In the genomic region with DNA sequence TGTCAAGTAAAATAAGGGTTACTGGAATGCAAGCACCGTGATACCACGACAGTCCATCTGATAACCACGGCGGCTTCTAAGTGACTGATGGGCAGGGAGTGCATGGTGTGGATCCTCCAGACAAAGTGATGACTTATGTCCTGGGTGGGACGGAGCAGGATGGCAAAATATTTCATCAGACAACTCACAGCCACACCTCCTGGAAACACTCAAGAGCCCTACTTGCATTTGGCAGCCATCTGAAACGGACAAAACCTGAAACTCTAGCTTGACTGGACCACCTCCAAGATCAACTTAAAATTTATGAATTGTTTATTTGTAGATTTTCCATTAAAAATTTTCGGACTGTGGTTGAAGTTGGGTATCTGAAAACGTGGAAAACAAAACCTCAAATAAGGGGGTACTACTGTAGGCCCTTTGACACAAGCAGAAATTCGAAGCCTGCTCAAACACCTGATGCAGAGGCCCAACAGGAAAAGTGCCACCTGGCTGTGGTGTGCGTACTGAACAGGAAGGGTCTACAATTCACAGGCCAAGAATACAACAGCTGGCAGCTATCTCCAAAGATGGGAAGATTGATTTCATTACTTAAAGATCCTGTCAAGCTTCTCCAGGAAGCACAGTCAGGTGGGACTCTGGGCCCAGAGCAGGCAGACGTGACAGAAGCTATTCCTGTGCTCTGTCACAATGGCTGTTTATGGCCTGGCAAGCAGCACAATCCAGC, we compare ENCODE assay signal across 1 cellular context.
A peak's percentile ranks its signal among the peaks of the same experiment; 100 is the strongest.
TF ChIP-seq lines count a peak whose summit lies in the region.

No MANE protein-coding gene starts in this region.

TF ChIP-seq in K562, 482 proteins besides CTCF, POLR2A, EP300 and RAD21 (continued from another document and continues in another):
- TF ChIP-seq, protein P1, sequence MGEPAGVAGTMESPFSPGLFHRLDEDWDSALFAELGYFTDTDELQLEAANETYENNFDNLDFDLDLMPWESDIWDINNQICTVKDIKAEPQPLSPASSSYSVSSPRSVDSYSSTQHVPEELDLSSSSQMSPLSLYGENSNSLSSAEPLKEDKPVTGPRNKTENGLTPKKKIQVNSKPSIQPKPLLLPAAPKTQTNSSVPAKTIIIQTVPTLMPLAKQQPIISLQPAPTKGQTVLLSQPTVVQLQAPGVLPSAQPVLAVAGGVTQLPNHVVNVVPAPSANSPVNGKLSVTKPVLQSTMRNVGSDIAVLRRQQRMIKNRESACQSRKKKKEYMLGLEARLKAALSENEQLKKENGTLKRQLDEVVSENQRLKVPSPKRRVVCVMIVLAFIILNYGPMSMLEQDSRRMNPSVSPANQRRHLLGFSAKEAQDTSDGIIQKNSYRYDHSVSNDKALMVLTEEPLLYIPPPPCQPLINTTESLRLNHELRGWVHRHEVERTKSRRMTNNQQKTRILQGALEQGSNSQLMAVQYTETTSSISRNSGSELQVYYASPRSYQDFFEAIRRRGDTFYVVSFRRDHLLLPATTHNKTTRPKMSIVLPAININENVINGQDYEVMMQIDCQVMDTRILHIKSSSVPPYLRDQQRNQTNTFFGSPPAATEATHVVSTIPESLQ (CRISPR knock-in tag; IDR thresholded peaks at IDR 0.05): no peak
- TF ChIP-seq FOS (IDR thresholded peaks at IDR 0.05; ENCODE audit: extremely low read depth, insufficient read length): no peak
- TF ChIP-seq BRF1 (IDR thresholded peaks at IDR 0.05; ENCODE audit: borderline replicate concordance, extremely low read depth, insufficient read length): no peak
- TF ChIP-seq CREBBP (IDR thresholded peaks at IDR 0.05; ENCODE audit: low read depth, low read length): no peak
- TF ChIP-seq, protein P2, sequence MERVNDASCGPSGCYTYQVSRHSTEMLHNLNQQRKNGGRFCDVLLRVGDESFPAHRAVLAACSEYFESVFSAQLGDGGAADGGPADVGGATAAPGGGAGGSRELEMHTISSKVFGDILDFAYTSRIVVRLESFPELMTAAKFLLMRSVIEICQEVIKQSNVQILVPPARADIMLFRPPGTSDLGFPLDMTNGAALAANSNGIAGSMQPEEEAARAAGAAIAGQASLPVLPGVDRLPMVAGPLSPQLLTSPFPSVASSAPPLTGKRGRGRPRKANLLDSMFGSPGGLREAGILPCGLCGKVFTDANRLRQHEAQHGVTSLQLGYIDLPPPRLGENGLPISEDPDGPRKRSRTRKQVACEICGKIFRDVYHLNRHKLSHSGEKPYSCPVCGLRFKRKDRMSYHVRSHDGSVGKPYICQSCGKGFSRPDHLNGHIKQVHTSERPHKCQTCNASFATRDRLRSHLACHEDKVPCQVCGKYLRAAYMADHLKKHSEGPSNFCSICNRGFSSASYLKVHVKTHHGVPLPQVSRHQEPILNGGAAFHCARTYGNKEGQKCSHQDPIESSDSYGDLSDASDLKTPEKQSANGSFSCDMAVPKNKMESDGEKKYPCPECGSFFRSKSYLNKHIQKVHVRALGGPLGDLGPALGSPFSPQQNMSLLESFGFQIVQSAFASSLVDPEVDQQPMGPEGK (CRISPR knock-in tag; IDR thresholded peaks at IDR 0.05; ENCODE audit: borderline replicate concordance): no peak
- no peak for TF ChIP-seq NELFE (IDR thresholded peaks at IDR 0.05; ENCODE audit: insufficient read depth, insufficient read length)
- no peak for TF ChIP-seq PURB (CRISPR knock-in tag; IDR thresholded peaks at IDR 0.05; ENCODE audit: low read depth)
- TF ChIP-seq GTF2E2 (tag; IDR thresholded peaks at IDR 0.05): peak; percentile 37; the same call in 1 of the 2 replicates
- no peak for TF ChIP-seq SP1 (CRISPR knock-in tag; IDR thresholded peaks at IDR 0.05)
- no peak for TF ChIP-seq ZNF561 (CRISPR knock-in tag; conservative IDR thresholded peaks at IDR 0.05)
- no peak for TF ChIP-seq CREB1 (IDR thresholded peaks at IDR 0.05)
- no peak for TF ChIP-seq CREB1 (CRISPR knock-in tag; IDR thresholded peaks at IDR 0.05)
- 0 out of 2 replicates have a peak, but pooled peaks have one; percentile 32 for TF ChIP-seq EP400 (IDR thresholded peaks at IDR 0.05)
- TF ChIP-seq BHLHE40 (IDR thresholded peaks at IDR 0.05; ENCODE audit: low read length): no peak
- TF ChIP-seq, protein P3, sequence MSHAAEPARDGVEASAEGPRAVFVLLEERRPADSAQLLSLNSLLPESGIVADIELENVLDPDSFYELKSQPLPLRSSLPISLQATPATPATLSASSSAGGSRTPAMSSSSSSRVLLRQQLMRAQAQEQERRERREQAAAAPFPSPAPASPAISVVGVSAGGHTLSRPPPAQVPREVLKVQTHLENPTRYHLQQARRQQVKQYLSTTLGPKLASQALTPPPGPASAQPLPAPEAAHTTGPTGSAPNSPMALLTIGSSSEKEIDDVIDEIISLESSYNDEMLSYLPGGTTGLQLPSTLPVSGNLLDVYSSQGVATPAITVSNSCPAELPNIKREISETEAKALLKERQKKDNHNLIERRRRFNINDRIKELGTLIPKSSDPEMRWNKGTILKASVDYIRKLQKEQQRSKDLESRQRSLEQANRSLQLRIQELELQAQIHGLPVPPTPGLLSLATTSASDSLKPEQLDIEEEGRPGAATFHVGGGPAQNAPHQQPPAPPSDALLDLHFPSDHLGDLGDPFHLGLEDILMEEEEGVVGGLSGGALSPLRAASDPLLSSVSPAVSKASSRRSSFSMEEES (CRISPR knock-in tag; IDR thresholded peaks at IDR 0.05): no peak
- TF ChIP-seq GTF2F1 (IDR thresholded peaks at IDR 0.05; ENCODE audit: low read depth, low read length): no peak
- TF ChIP-seq HDAC3 (IDR thresholded peaks at IDR 0.05; ENCODE audit: borderline replicate concordance, partially characterized antibody): no peak
- no peak for TF ChIP-seq ESRRB (CRISPR knock-in tag; IDR thresholded peaks at IDR 0.05; ENCODE audit: borderline replicate concordance)
- TF ChIP-seq MED1 (CRISPR knock-in tag; IDR thresholded peaks at IDR 0.05; ENCODE audit: borderline replicate concordance): no peak
- TF ChIP-seq ZNF3 (CRISPR knock-in tag; IDR thresholded peaks at IDR 0.05): no peak
- 0 out of 2 replicates have a peak, but pooled peaks have one; percentile 42 for TF ChIP-seq SMAD3 (CRISPR knock-in tag; conservative IDR thresholded peaks at IDR 0.05)
- TF ChIP-seq KAT2B (IDR thresholded peaks at IDR 0.05; ENCODE audit: low read depth, low read length): no peak
- peak; percentile 80; the same call in 1 of the 2 replicates for TF ChIP-seq CXXC5 (CRISPR knock-in tag; IDR thresholded peaks at IDR 0.05)
- no peak for TF ChIP-seq SLC30A9 (CRISPR knock-in tag; IDR thresholded peaks at IDR 0.05)
- TF ChIP-seq ZNF79 (CRISPR knock-in tag; IDR thresholded peaks at IDR 0.05; ENCODE audit: low read depth): no peak
- no peak for TF ChIP-seq NFIX (CRISPR knock-in tag; IDR thresholded peaks at IDR 0.05; ENCODE audit: low read depth)
- TF ChIP-seq TFAM (CRISPR knock-in tag; conservative IDR thresholded peaks at IDR 0.05): no peak
- TF ChIP-seq TEAD1 (CRISPR knock-in tag; IDR thresholded peaks at IDR 0.05): peak in 1 of 2 experiments; percentile 52; a peak in 1 of 4 replicates
- TF ChIP-seq, protein P4, sequence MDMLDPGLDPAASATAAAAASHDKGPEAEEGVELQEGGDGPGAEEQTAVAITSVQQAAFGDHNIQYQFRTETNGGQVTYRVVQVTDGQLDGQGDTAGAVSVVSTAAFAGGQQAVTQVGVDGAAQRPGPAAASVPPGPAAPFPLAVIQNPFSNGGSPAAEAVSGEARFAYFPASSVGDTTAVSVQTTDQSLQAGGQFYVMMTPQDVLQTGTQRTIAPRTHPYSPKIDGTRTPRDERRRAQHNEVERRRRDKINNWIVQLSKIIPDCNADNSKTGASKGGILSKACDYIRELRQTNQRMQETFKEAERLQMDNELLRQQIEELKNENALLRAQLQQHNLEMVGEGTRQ (CRISPR knock-in tag; IDR thresholded peaks at IDR 0.05): no peak
- no peak for TF ChIP-seq SRSF9 (IDR thresholded peaks at IDR 0.05; ENCODE audit: borderline replicate concordance, low read depth, low read length)
- TF ChIP-seq CHD1 (IDR thresholded peaks at IDR 0.05; ENCODE audit: low read length): no peak
- TF ChIP-seq GATAD2A (IDR thresholded peaks at IDR 0.05): no peak
- TF ChIP-seq LEF1 (IDR thresholded peaks at IDR 0.05): no peak
- no peak for TF ChIP-seq ZBTB8A (IDR thresholded peaks at IDR 0.05; ENCODE audit: partially characterized antibody)
- peak; percentile 87 for TF ChIP-seq ZNF175 (CRISPR knock-in tag; IDR thresholded peaks at IDR 0.05; ENCODE audit: low read depth)
- TF ChIP-seq, protein P5, sequence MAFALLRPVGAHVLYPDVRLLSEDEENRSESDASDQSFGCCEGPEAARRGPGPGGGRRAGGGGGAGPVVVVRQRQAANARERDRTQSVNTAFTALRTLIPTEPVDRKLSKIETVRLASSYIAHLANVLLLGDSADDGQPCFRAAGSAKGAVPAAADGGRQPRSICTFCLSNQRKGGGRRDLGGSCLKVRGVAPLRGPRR (CRISPR knock-in tag; IDR thresholded peaks at IDR 0.05): no peak
- TF ChIP-seq, protein P6, sequence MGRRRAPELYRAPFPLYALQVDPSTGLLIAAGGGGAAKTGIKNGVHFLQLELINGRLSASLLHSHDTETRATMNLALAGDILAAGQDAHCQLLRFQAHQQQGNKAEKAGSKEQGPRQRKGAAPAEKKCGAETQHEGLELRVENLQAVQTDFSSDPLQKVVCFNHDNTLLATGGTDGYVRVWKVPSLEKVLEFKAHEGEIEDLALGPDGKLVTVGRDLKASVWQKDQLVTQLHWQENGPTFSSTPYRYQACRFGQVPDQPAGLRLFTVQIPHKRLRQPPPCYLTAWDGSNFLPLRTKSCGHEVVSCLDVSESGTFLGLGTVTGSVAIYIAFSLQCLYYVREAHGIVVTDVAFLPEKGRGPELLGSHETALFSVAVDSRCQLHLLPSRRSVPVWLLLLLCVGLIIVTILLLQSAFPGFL (CRISPR knock-in tag; IDR thresholded peaks at IDR 0.05): no peak
- TF ChIP-seq, protein P7, sequence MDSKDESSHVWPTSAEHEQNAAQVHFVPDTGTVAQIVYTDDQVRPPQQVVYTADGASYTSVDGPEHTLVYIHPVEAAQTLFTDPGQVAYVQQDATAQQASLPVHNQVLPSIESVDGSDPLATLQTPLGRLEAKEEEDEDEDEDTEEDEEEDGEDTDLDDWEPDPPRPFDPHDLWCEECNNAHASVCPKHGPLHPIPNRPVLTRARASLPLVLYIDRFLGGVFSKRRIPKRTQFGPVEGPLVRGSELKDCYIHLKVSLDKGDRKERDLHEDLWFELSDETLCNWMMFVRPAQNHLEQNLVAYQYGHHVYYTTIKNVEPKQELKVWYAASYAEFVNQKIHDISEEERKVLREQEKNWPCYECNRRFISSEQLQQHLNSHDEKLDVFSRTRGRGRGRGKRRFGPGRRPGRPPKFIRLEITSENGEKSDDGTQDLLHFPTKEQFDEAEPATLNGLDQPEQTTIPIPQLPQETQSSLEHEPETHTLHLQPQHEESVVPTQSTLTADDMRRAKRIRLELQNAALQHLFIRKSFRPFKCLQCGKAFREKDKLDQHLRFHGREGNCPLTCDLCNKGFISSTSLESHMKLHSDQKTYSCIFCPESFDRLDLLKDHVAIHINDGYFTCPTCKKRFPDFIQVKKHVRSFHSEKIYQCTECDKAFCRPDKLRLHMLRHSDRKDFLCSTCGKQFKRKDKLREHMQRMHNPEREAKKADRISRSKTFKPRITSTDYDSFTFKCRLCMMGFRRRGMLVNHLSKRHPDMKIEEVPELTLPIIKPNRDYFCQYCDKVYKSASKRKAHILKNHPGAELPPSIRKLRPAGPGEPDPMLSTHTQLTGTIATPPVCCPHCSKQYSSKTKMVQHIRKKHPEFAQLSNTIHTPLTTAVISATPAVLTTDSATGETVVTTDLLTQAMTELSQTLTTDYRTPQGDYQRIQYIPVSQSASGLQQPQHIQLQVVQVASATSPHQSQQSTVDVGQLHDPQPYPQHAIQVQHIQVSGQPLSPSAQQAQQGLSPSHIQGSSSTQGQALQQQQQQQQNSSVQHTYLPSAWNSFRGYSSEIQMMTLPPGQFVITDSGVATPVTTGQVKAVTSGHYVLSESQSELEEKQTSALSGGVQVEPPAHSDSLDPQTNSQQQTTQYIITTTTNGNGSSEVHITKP (IDR thresholded peaks at IDR 0.05; ENCODE audit: partially characterized antibody): no peak
- no peak for TF ChIP-seq SRSF3 (IDR thresholded peaks at IDR 0.05; ENCODE audit: insufficient read depth, low read length)
- no peak for TF ChIP-seq SMAD2 (IDR thresholded peaks at IDR 0.05; ENCODE audit: low read depth, low read length)
- no peak for TF ChIP-seq RBM22 (IDR thresholded peaks at IDR 0.05; ENCODE audit: low read depth, low read length, poor library complexity, severe bottlenecking)
- TF ChIP-seq, protein P8, sequence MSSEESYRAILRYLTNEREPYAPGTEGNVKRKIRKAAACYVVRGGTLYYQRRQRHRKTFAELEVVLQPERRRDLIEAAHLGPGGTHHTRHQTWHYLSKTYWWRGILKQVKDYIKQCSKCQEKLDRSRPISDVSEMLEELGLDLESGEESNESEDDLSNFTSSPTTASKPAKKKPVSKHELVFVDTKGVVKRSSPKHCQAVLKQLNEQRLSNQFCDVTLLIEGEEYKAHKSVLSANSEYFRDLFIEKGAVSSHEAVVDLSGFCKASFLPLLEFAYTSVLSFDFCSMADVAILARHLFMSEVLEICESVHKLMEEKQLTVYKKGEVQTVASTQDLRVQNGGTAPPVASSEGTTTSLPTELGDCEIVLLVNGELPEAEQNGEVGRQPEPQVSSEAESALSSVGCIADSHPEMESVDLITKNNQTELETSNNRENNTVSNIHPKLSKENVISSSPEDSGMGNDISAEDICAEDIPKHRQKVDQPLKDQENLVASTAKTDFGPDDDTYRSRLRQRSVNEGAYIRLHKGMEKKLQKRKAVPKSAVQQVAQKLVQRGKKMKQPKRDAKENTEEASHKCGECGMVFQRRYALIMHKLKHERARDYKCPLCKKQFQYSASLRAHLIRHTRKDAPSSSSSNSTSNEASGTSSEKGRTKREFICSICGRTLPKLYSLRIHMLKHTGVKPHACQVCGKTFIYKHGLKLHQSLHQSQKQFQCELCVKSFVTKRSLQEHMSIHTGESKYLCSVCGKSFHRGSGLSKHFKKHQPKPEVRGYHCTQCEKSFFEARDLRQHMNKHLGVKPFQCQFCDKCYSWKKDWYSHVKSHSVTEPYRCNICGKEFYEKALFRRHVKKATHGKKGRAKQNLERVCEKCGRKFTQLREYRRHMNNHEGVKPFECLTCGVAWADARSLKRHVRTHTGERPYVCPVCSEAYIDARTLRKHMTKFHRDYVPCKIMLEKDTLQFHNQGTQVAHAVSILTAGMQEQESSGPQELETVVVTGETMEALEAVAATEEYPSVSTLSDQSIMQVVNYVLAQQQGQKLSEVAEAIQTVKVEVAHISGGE (CRISPR knock-in tag; IDR thresholded peaks at IDR 0.05): no peak
- no peak for TF ChIP-seq ZFX (CRISPR knock-in tag; IDR thresholded peaks at IDR 0.05)
- TF ChIP-seq, protein P9, sequence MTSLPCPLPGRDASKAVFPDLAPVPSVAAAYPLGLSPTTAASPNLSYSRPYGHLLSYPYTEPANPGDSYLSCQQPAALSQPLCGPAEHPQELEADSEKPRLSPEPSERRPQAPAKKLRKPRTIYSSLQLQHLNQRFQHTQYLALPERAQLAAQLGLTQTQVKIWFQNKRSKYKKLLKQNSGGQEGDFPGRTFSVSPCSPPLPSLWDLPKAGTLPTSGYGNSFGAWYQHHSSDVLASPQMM (CRISPR knock-in tag; IDR thresholded peaks at IDR 0.05): no peak
- TF ChIP-seq, protein P10, sequence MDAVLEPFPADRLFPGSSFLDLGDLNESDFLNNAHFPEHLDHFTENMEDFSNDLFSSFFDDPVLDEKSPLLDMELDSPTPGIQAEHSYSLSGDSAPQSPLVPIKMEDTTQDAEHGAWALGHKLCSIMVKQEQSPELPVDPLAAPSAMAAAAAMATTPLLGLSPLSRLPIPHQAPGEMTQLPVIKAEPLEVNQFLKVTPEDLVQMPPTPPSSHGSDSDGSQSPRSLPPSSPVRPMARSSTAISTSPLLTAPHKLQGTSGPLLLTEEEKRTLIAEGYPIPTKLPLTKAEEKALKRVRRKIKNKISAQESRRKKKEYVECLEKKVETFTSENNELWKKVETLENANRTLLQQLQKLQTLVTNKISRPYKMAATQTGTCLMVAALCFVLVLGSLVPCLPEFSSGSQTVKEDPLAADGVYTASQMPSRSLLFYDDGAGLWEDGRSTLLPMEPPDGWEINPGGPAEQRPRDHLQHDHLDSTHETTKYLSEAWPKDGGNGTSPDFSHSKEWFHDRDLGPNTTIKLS (IDR thresholded peaks at IDR 0.05; ENCODE audit: borderline replicate concordance, low read depth): no peak
- no peak for TF ChIP-seq POLR2AphosphoS2 (IDR thresholded peaks at IDR 0.05; ENCODE audit: low read length)
- no peak for TF ChIP-seq ZNF146 (CRISPR knock-in tag; IDR thresholded peaks at IDR 0.05; ENCODE audit: unreplicated experiment)
